ENCODE assay signal across 15 cellular contexts in the genomic region with DNA sequence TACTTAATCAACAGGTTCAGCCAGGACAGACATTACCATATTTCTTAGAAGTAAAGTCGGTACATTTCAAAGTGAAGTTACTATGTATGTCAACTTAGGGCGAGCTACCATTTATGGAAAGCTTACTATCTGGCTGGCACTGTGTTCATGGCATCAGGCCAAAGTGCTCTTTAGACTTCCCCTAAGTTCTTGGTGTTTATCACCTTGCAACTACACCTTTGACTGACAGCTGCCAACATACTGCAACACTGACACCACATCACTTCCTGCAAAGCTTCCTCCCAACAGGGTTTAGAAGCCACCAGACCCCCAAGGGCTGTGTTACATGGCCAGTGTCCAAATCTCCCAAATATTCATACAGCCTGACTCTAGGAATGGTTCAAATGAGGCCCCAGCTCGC.
DNase-seq lines count a peak whose midpoint lies in the region; ATAC-seq, FAIRE-seq and TF ChIP-seq lines count a peak whose summit lies in the region.
"Had no signal": no experiment of that assay in that cellular context is flagged by ENCODE, and none has a peak within 500 bp of the region (broad histone marks: within the 10 kb centered on the region; RNA-seq: fewer than 3 reads in every experiment).

No MANE protein-coding gene starts in this region.

- ATAC-seq in GM18909 (IDR thresholded peaks at IDR 0.05; ENCODE audit: poor library complexity, unreplicated experiment) (no peak), upper lobe of left lung (ENCODE audit: low FRiP score in 2 of 2) (no peak)

- no peak overlapping the region for H2BK15ac ChIP-seq in H1 (ENCODE audit: low read length)

- 0 out of 2 replicates have a peak overlapping the region, but pooled peaks have one; percentile 43 for H2BK20ac ChIP-seq in H1 (ENCODE audit: low read length)

- no peak overlapping the region for H3K4ac ChIP-seq in H1 (replicated peaks; ENCODE audit: insufficient read length, low read depth, low read length)

- no peak overlapping the region for H4K91ac ChIP-seq in H1 (replicated peaks; ENCODE audit: insufficient read length, low read length)

- no peak overlapping the region for H3K56ac ChIP-seq in H1 (replicated peaks; ENCODE audit: insufficient read length, low read depth, low read length)

- H3K18ac ChIP-seq in H1 (ENCODE audit: extremely low read depth, low read length) = no peak overlapping the region

- no peak for TF ChIP-seq CTCF in H1 (IDR thresholded peaks at IDR 0.05; ENCODE audit: control extremely low read depth in 1 of 3, insufficient read depth in 1 of 3, low read depth in 1 of 3, low read length in 3 of 3)
- TF ChIP-seq CTCF in stomach (IDR thresholded peaks at IDR 0.05) = no peak
- TF ChIP-seq CTCF in upper lobe of left lung (IDR thresholded peaks at IDR 0.05) = no peak

- H3K14ac ChIP-seq in H1 (ENCODE audit: insufficient read length) = no peak overlapping the region

- peaks cover 3% of the 10 kb centered on the region; the same call in 1 of the 2 replicates for H3K23me2 ChIP-seq in H1 (ENCODE audit: low read depth, low read length)

- no peak overlapping the region for H3K9ac ChIP-seq in H1 (replicated peaks in 1 of 4; ENCODE audit: extremely low read depth in 1 of 4, low read depth in 3 of 4, low read length in 3 of 4)

- H4K20me1 ChIP-seq in H1 (replicated peaks in 1 of 2; ENCODE audit: control insufficient read depth in 1 of 2, insufficient read depth in 2 of 2, low read length in 2 of 2) = peaks cover 0 to 3% of the 10 kb centered on the region in 2 experiments

- H3K9me3 ChIP-seq in H1 (ENCODE audit: insufficient read depth in 2 of 2, low read depth in 1 of 2, low read length in 1 of 2) (no peaks in the 10 kb centered on the region), stomach (no peaks in the 10 kb centered on the region), upper lobe of left lung (peaks cover 0 to under 1% (median 0%) of the 10 kb centered on the region in 4 donors)
- H3K9me3 ChIP-seq: esophagus squamous epithelium had no signal

- H4K5ac ChIP-seq in H1 (ENCODE audit: insufficient read length, low read depth, low read length) = no peak overlapping the region

- no peak overlapping the region for H4K8ac ChIP-seq in H1 (ENCODE audit: extremely low read depth, insufficient read depth, low read length)

- FAIRE-seq in H1 (lab: Jason Lieb, UNC) = no peak
- FAIRE-seq: colon had no signal

- TF ChIP-seq EP300 in H1 (IDR thresholded peaks at IDR 0.05; ENCODE audit: borderline replicate concordance in 1 of 2, low read depth in 2 of 2, low read length in 2 of 2) = no peak
- TF ChIP-seq EP300 in stomach (IDR thresholded peaks at IDR 0.05) = no peak
- no peak for TF ChIP-seq EP300 in upper lobe of left lung (IDR thresholded peaks at IDR 0.05)

- no peak overlapping the region for H3K4me2 ChIP-seq in H1 (ENCODE audit: insufficient read depth in 1 of 2, low read depth in 2 of 2, low read length in 2 of 2)

- H3K36me3 ChIP-seq in H1 (ENCODE audit: control insufficient read depth in 2 of 4, insufficient read depth in 4 of 4, low read length in 3 of 4) (no peaks in the 10 kb centered on the region), stomach (no peaks in the 10 kb centered on the region), upper lobe of left lung (no peaks in the 10 kb centered on the region)
- H3K36me3 ChIP-seq: esophagus squamous epithelium had no signal

- H3K23ac ChIP-seq in H1 (ENCODE audit: insufficient read length) = no peak overlapping the region

- CTCF ChIA-PET in H1 (lab: Charles Lee; ENCODE audit: partially characterized antibody) = interaction anchor here (1.1 to 1.6 kb wide), 2 partner anchors 30 to 319 kb away, joined by 3 read pairs; no protein-coding TSS in a partner anchor

- no peak overlapping the region for H2AK5ac ChIP-seq in H1 (ENCODE audit: low read depth, low read length)

- H3K79me2 ChIP-seq in H1 (ENCODE audit: control insufficient read depth in 1 of 2, insufficient read depth in 2 of 2, low read length in 2 of 2) = peaks cover 0 to 3% of the 10 kb centered on the region in 2 experiments; a peak in 1 of 4 replicates

- 0 out of 2 replicates have a peak overlapping the region, but pooled peaks have one; percentile 68 for H2BK12ac ChIP-seq in H1 (ENCODE audit: low read depth, low read length)

- no peak overlapping the region for H3K27ac ChIP-seq in H1 (ENCODE audit: low read depth, low read length)
- H3K27ac ChIP-seq in stomach = peak overlapping the region in 1 of 5 donors; percentile 35
- no peak overlapping the region for H3K27ac ChIP-seq in upper lobe of left lung

- H3K27me3 ChIP-seq in H1 (replicated peaks in 1 of 4; ENCODE audit: control insufficient read depth in 3 of 4, extremely low read depth in 1 of 4, insufficient read depth in 3 of 4, low read length in 3 of 4) = no peaks in the 10 kb centered on the region
- H3K27me3 ChIP-seq in stomach = no peaks in the 10 kb centered on the region
- no peaks in the 10 kb centered on the region for H3K27me3 ChIP-seq in upper lobe of left lung
- H3K27me3 ChIP-seq: esophagus squamous epithelium had no signal

- peak; percentile 1 for DNase-seq in activated effector memory CD4-positive, alpha-beta T cell treated with Interleukin-2 at 50 U/mL for 16 hours
- no peak for DNase-seq in activated effector memory CD4-positive, alpha-beta T cell treated with anti-CD3 and anti-CD28 coated beads, Interleukin-2, amount 50 U/mL, for 16 hours
- DNase-seq in OCI-M1 (lab: John Stamatoyannopoulos, UW) = peak; percentile 3
- DNase-seq in H1 (ENCODE audit: low read depth in 1 of 2, low spot score in 2 of 2) = no peak
- peak; percentile 82 for DNase-seq in stomach
- DNase-seq in upper lobe of left lung = no peak
- DNase-seq in DMS114 treated with DMSO at 0.1 percent for 48 hours (lab: John Stamatoyannopoulos, UW; ENCODE audit: unreplicated experiment) = no peak
- DNase-seq: esophagus squamous epithelium; GDM1; NCI-H1092; NCI-H526 treated with DMSO at 0.1 percent for 48 hours; stimulated activated CD4-positive, alpha-beta T cell treated with anti-CD3 and anti-CD28 coated beads, Interleukin-2, amount 100 ng/mL, for 48 hours; stimulated activated naive B cell treated with anti-CD40 and anti-IgM and Interleukin-4, amounts not matched to agents 10 μg/mL and 1 μg/mL and 100 μg/mL, for 72 hours had no signal

- 89% methylated on average over 3 of the region's 3 CpGs; no CpG with 5 or more reads in 1 of the 2 experiments for WGBS in H1 (ENCODE audit: extremely low coverage in 1 of 2, insufficient coverage in 1 of 2, insufficient read length in 1 of 2, insufficient replicate concordance in 2 of 2, low coverage in 1 of 2, low lambda C conversion rate in 2 of 2, missing lambda C conversion rate in 1 of 2), 2 experiments
- 40 to 56% (median 41%) methylated on average over 3 of the region's 3 CpGs for WGBS in stomach, 5 donors
- 44 to 56% methylated on average over 3 of the region's 3 CpGs for WGBS in upper lobe of left lung, 2 donors

- H3K4me3 ChIP-seq in H1 (ENCODE audit: extremely low read depth in 1 of 4, insufficient read depth in 2 of 4, low read depth in 3 of 4, low read length in 4 of 4) (no peak overlapping the region), stomach (no peak overlapping the region), upper lobe of left lung (no peak overlapping the region)
- H3K4me3 ChIP-seq: esophagus squamous epithelium had no signal

- no peak for TF ChIP-seq RAD21 in H1 (IDR thresholded peaks at IDR 0.05 in 1 of 2, conservative IDR thresholded peaks at IDR 0.05 in 1 of 2; ENCODE audit: low read depth in 2 of 2, low read length in 2 of 2)

- POLR2A ChIA-PET in H1 (lab: Charles Lee; ENCODE audit: partially characterized antibody) = no interaction called here

- no peak for TF ChIP-seq POLR2A in H1 (IDR thresholded peaks at IDR 0.05; ENCODE audit: control extremely low read depth in 1 of 2, low read depth in 2 of 2, low read length in 2 of 2)
- TF ChIP-seq POLR2A in stomach (IDR thresholded peaks at IDR 0.05) = no peak
- no peak for TF ChIP-seq POLR2A in upper lobe of left lung (IDR thresholded peaks at IDR 0.05)

- intact Hi-C loops in stomach (cut with DNase I; ENCODE audit: low total_unique reads) = no loop called here

- no peak overlapping the region for H2BK5ac ChIP-seq in H1 (ENCODE audit: low read depth, low read length)

- H2BK120ac ChIP-seq in H1 (replicated peaks; ENCODE audit: low read depth, low read length) = no peak overlapping the region

- H3K4me1 ChIP-seq in H1 (replicated peaks in 1 of 4; ENCODE audit: control insufficient read depth in 3 of 4, insufficient read depth in 4 of 4, low read length in 3 of 4) (peaks cover 0 to 9% (median 5%) of the 10 kb centered on the region in 4 experiments; a peak in 3 of 7 replicates), stomach (peaks cover 0 to 21% (median 17%) of the 10 kb centered on the region in 4 donors), upper lobe of left lung (no peaks in the 10 kb centered on the region)

- H2AFZ ChIP-seq in H1 (ENCODE audit: low read length) = no peak overlapping the region

- peaks cover 6% of the 10 kb centered on the region; the same call in 1 of the 2 replicates for H3K79me1 ChIP-seq in H1 (ENCODE audit: low read depth, low read length)

TF ChIP-seq in H1, 55 proteins besides CTCF, POLR2A, EP300 and RAD21:
- TF ChIP-seq GTF2F1 (IDR thresholded peaks at IDR 0.05; ENCODE audit: borderline replicate concordance, low read depth, low read length) (no peak), POU5F1 (IDR thresholded peaks at IDR 0.05; ENCODE audit: low read depth, low read length) (no peak), TEAD4 (IDR thresholded peaks at IDR 0.05; ENCODE audit: low read depth, low read length) (no peak), TBP (IDR thresholded peaks at IDR 0.05; ENCODE audit: low read depth, low read length) (no peak), CEBPB (IDR thresholded peaks at IDR 0.05; ENCODE audit: low read depth, low read length) (no peak), HDAC6 (IDR thresholded peaks at IDR 0.05; ENCODE audit: low read depth, low read length) (no peak), MAFK (IDR thresholded peaks at IDR 0.05; ENCODE audit: low read depth, low read length) (no peak), FOSL1 (IDR thresholded peaks at IDR 0.05; ENCODE audit: insufficient read depth, low read depth, low read length) (no peak), HDAC2 (IDR thresholded peaks at IDR 0.05; ENCODE audit: borderline replicate concordance in 1 of 2, low read depth in 2 of 2, low read length in 2 of 2) (no peak), BCL11A (IDR thresholded peaks at IDR 0.05; ENCODE audit: low read depth in 2 of 2, low read length in 2 of 2) (no peak), ASH2L (IDR thresholded peaks at IDR 0.05; ENCODE audit: low read length) (no peak), CREB1 (IDR thresholded peaks at IDR 0.05) (no peak), EZH2 (IDR thresholded peaks at IDR 0.05; ENCODE audit: low read depth, low read length, severe bottlenecking) (no peak)
TF ChIP-seq in H1: peak in this region for 0.

Comparison
In these comparisons a context has a peak if more than half of its experiments do, and no peak if none do; other contexts are left out.
1. DNase-seq: peak in activated effector memory CD4-positive, alpha-beta T cell treated with Interleukin-2 at 50 U/mL for 16 hours (single experiment), OCI-M1 (single experiment) and stomach (single experiment); none in activated effector memory CD4-positive, alpha-beta T cell treated with anti-CD3 and anti-CD28 coated beads, Interleukin-2, amount 50 U/mL, for 16 hours (single experiment), H1 (0 of 2), upper lobe of left lung (0 of 2) and DMS114 treated with DMSO at 0.1 percent for 48 hours (single experiment).